ENCODE assay signal across 10 cellular contexts in genomic region chr1:243851765-243852164, GRCh38. TPM values are rescaled to one million over a fixed set of nuclear protein-coding genes. Genes with fewer than 3 reads are reported as not detected.
A peak's percentile ranks its signal among the peaks of the same experiment; 100 is the strongest.
DNase-seq lines count a peak whose midpoint lies in the region; ATAC-seq and TF ChIP-seq lines count a peak whose summit lies in the region.
"Had no signal": no experiment of that assay in that cellular context is flagged by ENCODE, and none has a peak within 500 bp of the region (broad histone marks: within the 10 kb centered on the region; RNA-seq: fewer than 3 reads in every experiment).

No MANE protein-coding gene starts in this region.

- H3K9me3 ChIP-seq in CD8-positive, alpha-beta T cell (ENCODE audit: low read length), result no peaks in the 10 kb centered on the region
- H3K9me3 ChIP-seq in HEK293 (ENCODE audit: control insufficient read depth, insufficient read depth, low read depth, low read length) (no peaks in the 10 kb centered on the region), muscle layer of colon (ENCODE audit: low read length) (no peaks in the 10 kb centered on the region)

- H3K4me3 Mint-ChIP-seq in CD8-positive, alpha-beta T cell, result peak overlapping the region; percentile 93
- H3K4me3 Mint-ChIP-seq in activated naive CD8-positive, alpha-beta T cell, result peak overlapping the region; percentile 89

- intact Hi-C loops in CD8-positive, alpha-beta T cell (cut with DNase I, micrococcal nuclease), result loop anchor here (1.0 to 10.0 kb wide), 9 partner anchors 44 to 983 kb away; partner anchors contain the start of genes ADSS2 (in 1 of the 2), CEP170 (in 1 of the 2), COX20 (in 1 of the 2) and DESI2 (in 1 of the 2)

- CTCF ChIA-PET in CD8-positive, alpha-beta T cell (lab: Charles Lee), result no interaction called here
- CTCF ChIA-PET in HEK293 (lab: Yijun Ruan, JAX), result no interaction called here

- H3K9ac ChIP-seq in muscle layer of colon (ENCODE audit: low read length), result peak overlapping the region; percentile 73
- H3K9ac ChIP-seq: parathyroid adenoma had no signal

- ATAC-seq in CD8-positive, alpha-beta T cell, result no peak
- ATAC-seq in GM21381 (IDR thresholded peaks at IDR 0.05; ENCODE audit: unreplicated experiment) (no peak), HG03354 (IDR thresholded peaks at IDR 0.05; ENCODE audit: poor library complexity, severe bottlenecking, unreplicated experiment) (no peak)

- H3K36me3 Mint-ChIP-seq in CD8-positive, alpha-beta T cell, result peaks cover 4% of the 10 kb centered on the region
- no peaks in the 10 kb centered on the region for H3K36me3 Mint-ChIP-seq in activated naive CD8-positive, alpha-beta T cell

- POLR2A ChIA-PET in CD8-positive, alpha-beta T cell (lab: Charles Lee), result no interaction called here
- POLR2A ChIA-PET in HEK293 (lab: Yijun Ruan, JAX), result no interaction called here

- H3K4me1 Mint-ChIP-seq in CD8-positive, alpha-beta T cell (ENCODE audit: low read depth), result peaks cover 29% of the 10 kb centered on the region
- H3K4me1 Mint-ChIP-seq in activated naive CD8-positive, alpha-beta T cell (ENCODE audit: low read depth), result peaks cover 29% of the 10 kb centered on the region

- peak overlapping the region; percentile 96 for H3K27ac Mint-ChIP-seq in CD8-positive, alpha-beta T cell
- peak overlapping the region; percentile 97 for H3K27ac Mint-ChIP-seq in activated naive CD8-positive, alpha-beta T cell

- no peak overlapping the region for H3K4me3 ChIP-seq in CD8-positive, alpha-beta T cell (ENCODE audit: low read depth, low read length)
- no peak overlapping the region for H3K4me3 ChIP-seq in HEK293 (ENCODE audit: low read depth, low read length)
- peak overlapping the region in 1 of 2 donors; percentile 86 for H3K4me3 ChIP-seq in muscle layer of colon (ENCODE audit: low read depth in 1 of 2, low read length in 2 of 2)

- H3K36me3 ChIP-seq in CD8-positive, alpha-beta T cell (ENCODE audit: insufficient read depth, low read length), result no peaks in the 10 kb centered on the region
- H3K36me3 ChIP-seq in HEK293 (ENCODE audit: control insufficient read depth in 2 of 2, insufficient read depth in 1 of 2, low read length in 2 of 2) (no peaks in the 10 kb centered on the region), muscle layer of colon (ENCODE audit: insufficient read depth, low read length) (no peaks in the 10 kb centered on the region)

- H3K27ac ChIP-seq in CD8-positive, alpha-beta T cell (ENCODE audit: low read depth, low read length), result no peak overlapping the region
- H3K27ac ChIP-seq in HEK293 (ENCODE audit: extremely low read depth, low read depth, low read length) (no peak overlapping the region), muscle layer of colon (ENCODE audit: low read depth, low read length) (no peak overlapping the region)

- peaks cover 2% of the 10 kb centered on the region for H3K27me3 Mint-ChIP-seq in CD8-positive, alpha-beta T cell (ENCODE audit: low read depth)
- H3K27me3 Mint-ChIP-seq in activated naive CD8-positive, alpha-beta T cell, result no peaks in the 10 kb centered on the region

- no peak for TF ChIP-seq CTCF in CD8-positive, alpha-beta T cell (IDR thresholded peaks at IDR 0.05)
- no peak for TF ChIP-seq CTCF in HEK293 (tag by site-specific recombination; IDR thresholded peaks at IDR 0.05)

- H3K27me3 ChIP-seq in CD8-positive, alpha-beta T cell (ENCODE audit: insufficient read depth, low read length), result no peaks in the 10 kb centered on the region
- H3K27me3 ChIP-seq in muscle layer of colon (ENCODE audit: control insufficient read depth in 1 of 2, insufficient read depth in 2 of 2, low read length in 2 of 2), result no peaks in the 10 kb centered on the region

- H3K9me3 Mint-ChIP-seq in CD8-positive, alpha-beta T cell, result no peaks in the 10 kb centered on the region
- H3K9me3 Mint-ChIP-seq in activated naive CD8-positive, alpha-beta T cell (ENCODE audit: low read depth), result no peaks in the 10 kb centered on the region

- H3K4me1 ChIP-seq in CD8-positive, alpha-beta T cell (ENCODE audit: insufficient read depth, low read length), result peaks cover 20% of the 10 kb centered on the region
- H3K4me1 ChIP-seq in HEK293 (ENCODE audit: control insufficient read depth, insufficient read depth, low read length), result peaks cover 18% of the 10 kb centered on the region
- H3K4me1 ChIP-seq in muscle layer of colon (ENCODE audit: insufficient read depth, low read length), result peaks cover 11% of the 10 kb centered on the region
- H3K4me1 ChIP-seq: parathyroid adenoma had no signal

- no peak for DNase-seq in CD8-positive, alpha-beta T cell
- DNase-seq in DMS 273 (lab: John Stamatoyannopoulos, UW; ENCODE audit: unreplicated experiment) (no peak), NOMO-1 treated with dmso at 0.1 percent for 144 hours (lab: John Stamatoyannopoulos, UW; ENCODE audit: unreplicated experiment) (no peak)
- DNase-seq: activated CD8-positive, alpha-beta memory T cell treated with anti-CD3 and anti-CD28 coated beads for 24 hours had no signal

TF ChIP-seq in HEK293, 187 proteins besides CTCF, POLR2A, EP300 and RAD21:
- TF ChIP-seq PRDM1 (tag by site-specific recombination; IDR thresholded peaks at IDR 0.05) (peak; percentile 67; the same call in 1 of the 2 replicates), ZNF571 (tag by site-specific recombination; IDR thresholded peaks at IDR 0.05) (no peak)

RNA-seq across cellular contexts. Expression of gene AKT3, which starts 1.7 kb away (rescaled TPM):
- total RNA-seq in CD8-positive, alpha-beta T cell, result 10 to 100 TPM; 76.6 to 83.2 TPM
